Comparison of ENCODE assay signal across 18 cellular contexts in the genomic region with DNA sequence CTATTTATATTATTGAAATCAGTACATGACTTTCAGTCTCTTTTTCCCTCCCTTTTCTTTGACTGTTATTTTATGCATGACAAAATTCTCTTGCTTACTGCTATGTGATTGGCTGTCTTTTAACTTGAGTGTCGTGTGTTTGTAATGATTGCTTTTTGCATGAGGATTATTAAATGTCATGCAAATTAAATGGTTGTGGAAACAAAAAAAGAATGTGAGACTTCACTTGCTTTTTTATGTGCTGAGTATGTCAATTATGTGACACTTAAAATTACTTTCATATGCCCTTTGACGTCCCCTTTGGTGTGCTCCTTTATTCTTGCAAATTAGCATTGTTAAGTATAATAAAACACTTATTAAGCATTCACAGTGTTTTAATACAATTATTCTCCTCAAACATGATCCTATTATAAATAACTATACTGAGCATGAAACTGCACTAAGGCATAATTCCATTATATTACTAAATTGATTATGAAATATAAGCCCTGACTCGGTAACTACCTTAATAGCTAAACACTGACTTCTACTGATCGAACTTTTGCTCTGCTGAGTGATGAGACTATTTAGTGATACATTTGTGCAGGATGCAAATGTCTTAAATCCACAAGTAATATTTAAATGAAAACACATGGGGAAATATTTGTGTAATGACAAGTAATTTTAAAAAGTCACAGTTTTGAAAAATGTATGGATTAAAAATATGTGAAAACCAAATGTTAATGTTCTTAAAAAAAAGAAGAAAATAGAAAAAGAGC.
"Had no signal": no experiment of that assay in that cellular context is flagged by ENCODE, and none has a peak within 500 bp of the region (broad histone marks: within the 10 kb centered on the region; RNA-seq: fewer than 3 reads in every experiment).

No MANE protein-coding gene starts in this region.

- H3K4me3 ChIP-seq: gastrocnemius medialis, left ventricle myocardium inferior, tibial nerve had no signal

- H3K36me3 ChIP-seq: gastrocnemius medialis, left ventricle myocardium inferior, tibial nerve had no signal

- H3K9me3 Mint-ChIP-seq: endodermal cell, memory B cell, nephron had no signal

- H3K27ac ChIP-seq: gastrocnemius medialis, left ventricle myocardium inferior, tibial nerve had no signal

- H3K9me3 ChIP-seq: gastrocnemius medialis, left ventricle myocardium inferior, tibial nerve had no signal

- H3K27me3 ChIP-seq: gastrocnemius medialis, tibial nerve had no signal

- H3K4me1 ChIP-seq: gastrocnemius medialis, left ventricle myocardium inferior had no signal

- H3K4me1 Mint-ChIP-seq: activated B cell treated with CpG ODN at 0.5 μM for 24 hours; memory B cell; nephron; stimulated activated naive B cell treated with anti-CD40 and anti-IgM and Interleukin-4, amounts not matched to agents 10 μg/mL and 1 μg/mL and 100 μg/mL, for 72 hours; T-helper 17 cell had no signal

- H3K27me3 Mint-ChIP-seq: activated B cell treated with CpG ODN at 0.5 μM for 24 hours; memory B cell; stimulated activated naive B cell treated with anti-CD40 and anti-IgM and Interleukin-4, amounts not matched to agents 10 μg/mL and 1 μg/mL and 100 μg/mL, for 72 hours; T-helper 17 cell had no signal

- H3K36me3 Mint-ChIP-seq: activated naive CD4-positive, alpha-beta T cell treated with anti-CD3 and anti-CD28 coated beads, Interleukin-2, amount 50 U/mL, for 72 hours; memory B cell; stimulated activated naive B cell treated with anti-CD40 and anti-IgM and Interleukin-4, amounts not matched to agents 10 μg/mL and 1 μg/mL and 100 μg/mL, for 72 hours had no signal

- H3K4me3 Mint-ChIP-seq: activated B cell treated with CpG ODN at 0.5 μM for 24 hours; endodermal cell; memory B cell; nephron; stimulated activated naive B cell treated with anti-CD40 and anti-IgM and Interleukin-4, amounts not matched to agents 10 μg/mL and 1 μg/mL and 100 μg/mL, for 72 hours; T-helper 17 cell had no signal

- DNase-seq: activated B cell treated with CpG ODN at 0.5 μM for 24 hours; activated CD4-positive, alpha-beta T cell treated with anti-CD3 and anti-CD28 coated beads, Interleukin-2, amount 50 U/mL, for 1 hour; activated T-cell treated with anti-CD3 and anti-CD28 coated beads, Interleukin-2, amount 50 U/mL, for 1 hour; amygdala; cerebellar nuclear complex; dermis blood vessel endothelial cell; endodermal cell; gastrocnemius medialis; kidney; left ventricle myocardium inferior; stimulated activated CD4-positive, alpha-beta T cell treated with anti-CD3 and anti-CD28 coated beads, Interleukin-2, amount 100 ng/mL, for 24 hours; stimulated activated naive B cell treated with anti-CD40 and anti-IgM and Interleukin-4, amounts not matched to agents 10 μg/mL and 1 μg/mL and 100 μg/mL, for 72 hours; T-helper 17 cell had no signal

- ATAC-seq: activated naive CD4-positive, alpha-beta T cell treated with anti-CD3 and anti-CD28 coated beads, Interleukin-2, amount 50 U/mL, for 72 hours; gastrocnemius medialis; sciatic nerve; stimulated activated naive B cell treated with anti-CD40 and anti-IgM and Interleukin-4, amounts not matched to agents 10 μg/mL and 1 μg/mL and 100 μg/mL, for 72 hours; T-helper 17 cell had no signal

- H3K27ac Mint-ChIP-seq: activated B cell treated with CpG ODN at 0.5 μM for 24 hours; activated naive CD4-positive, alpha-beta T cell treated with anti-CD3 and anti-CD28 coated beads, Interleukin-2, amount 50 U/mL, for 72 hours; memory B cell; nephron; stimulated activated naive B cell treated with anti-CD40 and anti-IgM and Interleukin-4, amounts not matched to agents 10 μg/mL and 1 μg/mL and 100 μg/mL, for 72 hours; T-helper 17 cell had no signal
